1 cellular context compared by ENCODE assay signal in genomic region chr9:37902804-37903580, GRCh38.
TF ChIP-seq lines count a peak whose summit lies in the region.

No MANE protein-coding gene starts in this region.

TF ChIP-seq in GM12878, 131 proteins besides CTCF, POLR2A, EP300 and RAD21 (continued from another document):
- TF ChIP-seq MYC (IDR thresholded peaks at IDR 0.05; ENCODE audit: insufficient read depth, insufficient read length, insufficient replicate concordance, low read length, severe bottlenecking) (no peak), YBX1 (IDR thresholded peaks at IDR 0.05) (no peak), POU2F2 (IDR thresholded peaks at IDR 0.05; ENCODE audit: borderline replicate concordance, low read depth, low read length) (no peak), MTA3 (IDR thresholded peaks at IDR 0.05; ENCODE audit: borderline replicate concordance, low read length) (no peak), FOS (IDR thresholded peaks at IDR 0.05; ENCODE audit: borderline replicate concordance, extremely low read depth, insufficient read length) (no peak), KAT2A (conservative IDR thresholded peaks at IDR 0.05; ENCODE audit: control insufficient read depth, low read depth, low read length) (no peak), HDAC6 (IDR thresholded peaks at IDR 0.05; ENCODE audit: unreplicated experiment) (no peak), RB1 (IDR thresholded peaks at IDR 0.05; ENCODE audit: borderline replicate concordance) (no peak)
- TF ChIP-seq, protein P1, sequence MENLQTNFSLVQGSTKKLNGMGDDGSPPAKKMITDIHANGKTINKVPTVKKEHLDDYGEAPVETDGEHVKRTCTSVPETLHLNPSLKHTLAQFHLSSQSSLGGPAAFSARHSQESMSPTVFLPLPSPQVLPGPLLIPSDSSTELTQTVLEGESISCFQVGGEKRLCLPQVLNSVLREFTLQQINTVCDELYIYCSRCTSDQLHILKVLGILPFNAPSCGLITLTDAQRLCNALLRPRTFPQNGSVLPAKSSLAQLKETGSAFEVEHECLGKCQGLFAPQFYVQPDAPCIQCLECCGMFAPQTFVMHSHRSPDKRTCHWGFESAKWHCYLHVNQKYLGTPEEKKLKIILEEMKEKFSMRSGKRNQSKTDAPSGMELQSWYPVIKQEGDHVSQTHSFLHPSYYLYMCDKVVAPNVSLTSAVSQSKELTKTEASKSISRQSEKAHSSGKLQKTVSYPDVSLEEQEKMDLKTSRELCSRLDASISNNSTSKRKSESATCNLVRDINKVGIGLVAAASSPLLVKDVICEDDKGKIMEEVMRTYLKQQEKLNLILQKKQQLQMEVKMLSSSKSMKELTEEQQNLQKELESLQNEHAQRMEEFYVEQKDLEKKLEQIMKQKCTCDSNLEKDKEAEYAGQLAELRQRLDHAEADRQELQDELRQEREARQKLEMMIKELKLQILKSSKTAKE (IDR thresholded peaks at IDR 0.05; ENCODE audit: low read depth, poor library complexity, severe bottlenecking): no peak
